Comparison of ENCODE assay signal across 15 cellular contexts in the genomic region with DNA sequence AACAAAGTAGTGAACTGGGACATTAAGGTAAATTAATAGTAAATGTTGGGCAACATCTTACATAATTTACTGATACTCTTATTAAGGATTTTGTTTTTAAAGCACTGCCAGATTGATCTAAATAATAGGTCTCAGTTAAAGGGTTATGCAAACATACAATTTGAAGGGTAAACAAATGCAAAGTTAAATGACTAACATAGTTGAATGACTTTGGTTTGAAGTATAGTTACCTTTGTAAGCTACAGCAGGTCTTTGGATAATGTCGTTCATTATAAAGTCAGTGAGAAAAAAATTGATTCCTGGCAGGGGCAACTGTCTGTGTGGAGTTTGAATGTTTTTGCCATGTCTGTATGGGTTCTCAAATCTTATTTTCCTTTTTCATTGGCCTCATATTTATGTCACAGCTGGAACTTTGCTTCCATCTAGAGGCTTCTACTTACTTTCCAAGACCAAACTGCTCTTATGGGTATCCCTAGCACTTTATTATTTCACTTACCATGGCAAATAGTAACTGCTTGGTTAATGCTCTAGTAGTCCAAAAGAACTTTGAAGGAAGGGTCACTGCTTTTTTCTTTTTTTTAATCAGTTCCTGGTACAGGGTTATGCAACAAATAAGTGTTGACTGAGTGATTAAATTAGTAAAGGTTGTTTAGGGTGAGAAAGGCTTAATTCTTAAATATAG.
DNase-seq lines count a peak whose midpoint lies in the region; ATAC-seq and TF ChIP-seq lines count a peak whose summit lies in the region.
"Had no signal": no experiment of that assay in that cellular context is flagged by ENCODE, and none has a peak within 500 bp of the region (broad histone marks: within the 10 kb centered on the region; RNA-seq: fewer than 3 reads in every experiment).

No MANE protein-coding gene starts in this region.

- in situ Hi-C loops in GM13977 (cut with MboI; ENCODE audit: low pct_unique_long_range_greater_than_20kb, low sequenced_read_pairs, unreplicated experiment), result no loop called here

- H3K27ac ChIP-seq in 22Rv1, result no peak overlapping the region
- H3K27ac ChIP-seq: prostate gland, WERI-Rb-1 had no signal

- H3K4me1 Mint-ChIP-seq in activated T-helper 2 cell treated with anti-CD3 and anti-CD28 coated beads, Interferon-gamma antibody, Interleukin-2, Interleukin-4, amounts not matched to agents 10 μg/mL and 5 μg/mL and 100 μg/mL, durations not matched to agents 14 hours and 24 hours and 36 hours (ENCODE audit: low read depth), result no peaks in the 10 kb centered on the region

- no peak overlapping the region for H3K4me3 Mint-ChIP-seq in activated T-helper 2 cell treated with anti-CD3 and anti-CD28 coated beads, Interferon-gamma antibody, Interleukin-2, Interleukin-4, amounts not matched to agents 10 μg/mL and 5 μg/mL and 100 μg/mL, durations not matched to agents 14 hours and 24 hours and 36 hours (ENCODE audit: low read depth)
- H3K4me3 Mint-ChIP-seq: CD4-positive, CD25-positive, alpha-beta regulatory T cell had no signal

- TF ChIP-seq CTCF in 22Rv1 (IDR thresholded peaks at IDR 0.05) (peak; percentile 35), GM13977 (IDR thresholded peaks at IDR 0.05; ENCODE audit: extremely low read depth, insufficient read depth, missing control alignments) (peak; percentile 17)

- intact Hi-C loops in activated T-helper 2 cell treated with anti-CD3 and anti-CD28 coated beads, Interferon-gamma antibody, Interleukin-2, Interleukin-4, amounts not matched to agents 10 μg/mL and 5 μg/mL and 100 μg/mL, durations not matched to agents 14 hours and 24 hours and 36 hours (cut with micrococcal nuclease), result no loop called here

- no peak overlapping the region for H3K27ac Mint-ChIP-seq in activated T-helper 2 cell treated with anti-CD3 and anti-CD28 coated beads, Interferon-gamma antibody, Interleukin-2, Interleukin-4, amounts not matched to agents 10 μg/mL and 5 μg/mL and 100 μg/mL, durations not matched to agents 14 hours and 24 hours and 36 hours
- H3K27ac Mint-ChIP-seq: CD4-positive, CD25-positive, alpha-beta regulatory T cell had no signal

- DNase-seq in GM13977 (ENCODE audit: low spot score), result no peak
- peak; percentile 62 for DNase-seq in RKO (ENCODE audit: low spot score)
- DNase-seq in foreskin melanocyte, result peak; percentile 3
- DNase-seq in activated T-helper 2 cell treated with anti-CD3 and anti-CD28 coated beads, Interferon-gamma antibody, Interleukin-2, Interleukin-4, amounts not matched to agents 10 μg/mL and 5 μg/mL and 100 μg/mL, durations not matched to agents 14 hours and 24 hours and 36 hours (ENCODE audit: low spot score), result no peak
- DNase-seq in HCEC 1CT, result no peak
- DNase-seq: activated effector memory CD4-positive, alpha-beta T cell treated with anti-CD3 and anti-CD28 coated beads, Interleukin-2, amount 50 U/mL, for 16 hours; effector CD4-positive, alpha-beta T cell; islet precursor cell; NCI-H524 treated with DMSO at 0.1 percent for 48 hours; WERI-Rb-1 had no signal

- no peaks in the 10 kb centered on the region for H3K27me3 Mint-ChIP-seq in activated T-helper 2 cell treated with anti-CD3 and anti-CD28 coated beads, Interferon-gamma antibody, Interleukin-2, Interleukin-4, amounts not matched to agents 10 μg/mL and 5 μg/mL and 100 μg/mL, durations not matched to agents 14 hours and 24 hours and 36 hours (ENCODE audit: low read depth)
- H3K27me3 Mint-ChIP-seq: CD4-positive, CD25-positive, alpha-beta regulatory T cell had no signal

- no peaks in the 10 kb centered on the region for H3K9me3 Mint-ChIP-seq in activated T-helper 2 cell treated with anti-CD3 and anti-CD28 coated beads, Interferon-gamma antibody, Interleukin-2, Interleukin-4, amounts not matched to agents 10 μg/mL and 5 μg/mL and 100 μg/mL, durations not matched to agents 14 hours and 24 hours and 36 hours
- H3K9me3 Mint-ChIP-seq: CD4-positive, CD25-positive, alpha-beta regulatory T cell had no signal

- ATAC-seq in GM18502 (IDR thresholded peaks at IDR 0.05; ENCODE audit: poor library complexity, unreplicated experiment) (no peak), GM21423 (IDR thresholded peaks at IDR 0.05; ENCODE audit: unreplicated experiment) (no peak)

- H3K36me3 Mint-ChIP-seq in activated T-helper 2 cell treated with anti-CD3 and anti-CD28 coated beads, Interferon-gamma antibody, Interleukin-2, Interleukin-4, amounts not matched to agents 10 μg/mL and 5 μg/mL and 100 μg/mL, durations not matched to agents 14 hours and 24 hours and 36 hours (ENCODE audit: low read depth), result no peaks in the 10 kb centered on the region

Comparison
In these comparisons a context has a peak if more than half of its experiments do, and no peak if none do; other contexts are left out.
1. DNase-seq: peak in RKO (single experiment) and foreskin melanocyte (single experiment); none in GM13977 (single experiment), activated T-helper 2 cell treated with anti-CD3 and anti-CD28 coated beads, Interferon-gamma antibody, Interleukin-2, Interleukin-4, amounts not matched to agents 10 μg/mL and 5 μg/mL and 100 μg/mL, durations not matched to agents 14 hours and 24 hours and 36 hours (single experiment) and HCEC 1CT (single experiment).